ENCODE assay signal across 15 cellular contexts in genomic region chr13:62473190-62473943, GRCh38.
DNase-seq lines count a peak whose midpoint lies in the region; ATAC-seq and TF ChIP-seq lines count a peak whose summit lies in the region.
"Had no signal": no experiment of that assay in that cellular context is flagged by ENCODE, and none has a peak within 500 bp of the region (broad histone marks: within the 10 kb centered on the region; RNA-seq: fewer than 3 reads in every experiment).

No MANE protein-coding gene starts in this region.

- intact Hi-C loops in cardiac septum (cut with DNase I): no loop called here
- intact Hi-C loops in heart left ventricle (cut with DNase I): no loop called here

- no peak overlapping the region for H2BK15ac ChIP-seq in neuronal stem cell (ENCODE audit: low read length)

- TF ChIP-seq POLR2A in heart left ventricle (IDR thresholded peaks at IDR 0.05): no peak

- no peak overlapping the region for H2BK5ac ChIP-seq in neuronal stem cell (ENCODE audit: low read length)

- ATAC-seq in heart left ventricle (no peak), WTC11 (peak; percentile 66), GM19023 (IDR thresholded peaks at IDR 0.05; ENCODE audit: unreplicated experiment) (no peak)
- no peak for ATAC-seq in stimulated activated naive CD8-positive, alpha-beta T cell treated with anti-CD3 and anti-CD28 coated beads, Interleukin-15, amount 100 ng/mL, for 72 hours

- no peak overlapping the region for H4K91ac ChIP-seq in neuronal stem cell (ENCODE audit: low read depth, low read length, poor library complexity)

- peak overlapping the region; percentile 33 for H2AFZ ChIP-seq in neuronal stem cell (ENCODE audit: low read length)

- CTCF ChIA-PET in WTC11 (lab: Charles Lee): interaction anchor here (1.0 kb wide), 1 partner anchor 38 kb away, joined by 3 read pairs; no protein-coding TSS in a partner anchor

- no peaks in the 10 kb centered on the region for H3K36me3 Mint-ChIP-seq in WTC11
- H3K36me3 Mint-ChIP-seq: CD8-positive, alpha-beta memory T cell had no signal

- no peak overlapping the region for H3K14ac ChIP-seq in neuronal stem cell (ENCODE audit: low read length)

- H3K27ac ChIP-seq in heart left ventricle (no peak overlapping the region), iPS-20b (ENCODE audit: low read length) (peak overlapping the region; percentile 13), neuronal stem cell (replicated peaks; ENCODE audit: low read length) (no peak overlapping the region)
- H3K27ac ChIP-seq: 22Rv1, BLaER1 had no signal

- H3K27ac Mint-ChIP-seq in WTC11: no peak overlapping the region
- no peak overlapping the region for H3K27ac Mint-ChIP-seq in stimulated activated naive CD8-positive, alpha-beta T cell treated with anti-CD3 and anti-CD28 coated beads, Interleukin-15, amount 100 ng/mL, for 72 hours
- H3K27ac Mint-ChIP-seq: CD8-positive, alpha-beta memory T cell had no signal

- H3K4me2 ChIP-seq in neuronal stem cell (ENCODE audit: insufficient read depth, low read length, poor library complexity, severe bottlenecking): no peak overlapping the region
- H3K4me2 ChIP-seq: BLaER1 had no signal

- H3K27me3 Mint-ChIP-seq in WTC11 (ENCODE audit: low read depth): no peaks in the 10 kb centered on the region; the same call in 1 of the 2 replicates
- no peaks in the 10 kb centered on the region for H3K27me3 Mint-ChIP-seq in stimulated activated naive CD8-positive, alpha-beta T cell treated with anti-CD3 and anti-CD28 coated beads, Interleukin-15, amount 100 ng/mL, for 72 hours

- H3K4me3 ChIP-seq in heart left ventricle (no peak overlapping the region), iPS-20b (ENCODE audit: low read length) (peak overlapping the region; percentile 5; the same call in 1 of the 2 replicates), neuronal stem cell (ENCODE audit: low read length in 2 of 2) (no peak overlapping the region)
- H3K4me3 ChIP-seq: BLaER1 had no signal

- H3K27me3 ChIP-seq in heart left ventricle (no peaks in the 10 kb centered on the region), iPS-20b (ENCODE audit: insufficient read depth, low read length) (no peaks in the 10 kb centered on the region), neuronal stem cell (ENCODE audit: control insufficient read depth in 3 of 3, insufficient read depth in 3 of 3, low read depth in 1 of 3, low read length in 3 of 3) (no peaks in the 10 kb centered on the region)
- H3K27me3 ChIP-seq: BLaER1 had no signal

- H2AK5ac ChIP-seq in neuronal stem cell (ENCODE audit: low read depth, low read length): no peak overlapping the region

- POLR2A ChIA-PET in WTC11 (lab: Charles Lee): no interaction called here

- TF ChIP-seq CTCF in heart left ventricle (IDR thresholded peaks at IDR 0.05) (no peak), WTC11 (IDR thresholded peaks at IDR 0.05) (no peak)

- DNase-seq in cardiac septum (ENCODE audit: low spot score) (peak; percentile 41), heart left ventricle (no peak), WTC11 (ENCODE audit: low spot score) (no peak), neuronal stem cell (ENCODE audit: low spot score) (no peak), kidney glomerular epithelial cell (lab: John Stamatoyannopoulos, UW) (no peak)
- DNase-seq in stimulated activated naive CD8-positive, alpha-beta T cell treated with anti-CD3 and anti-CD28 coated beads, Interleukin-15, amount 100 ng/mL, for 72 hours: no peak
- DNase-seq: AML-193; Caco-2; CD8-positive, alpha-beta memory T cell; DND-41; GDM1 had no signal

- no peaks in the 10 kb centered on the region for H3K36me3 ChIP-seq in heart left ventricle
- no peaks in the 10 kb centered on the region for H3K36me3 ChIP-seq in iPS-20b (ENCODE audit: insufficient read depth, low read depth, low read length)
- no peaks in the 10 kb centered on the region for H3K36me3 ChIP-seq in neuronal stem cell (replicated peaks in 1 of 2; ENCODE audit: control insufficient read depth in 2 of 2, insufficient read depth in 2 of 2, low read length in 2 of 2)
- H3K36me3 ChIP-seq: BLaER1 had no signal

- no peak overlapping the region for H3K23ac ChIP-seq in neuronal stem cell (ENCODE audit: low read depth, low read length, poor library complexity)

- H3K9ac ChIP-seq in iPS-20b (ENCODE audit: low read depth, low read length): no peak overlapping the region
- H3K9ac ChIP-seq in neuronal stem cell (ENCODE audit: low read depth, low read length, poor library complexity): no peak overlapping the region
- H3K9ac ChIP-seq: BLaER1 had no signal

- H3K4me1 ChIP-seq in heart left ventricle: no peaks in the 10 kb centered on the region
- H3K4me1 ChIP-seq in iPS-20b (ENCODE audit: insufficient read depth, low read length): peaks cover 6% of the 10 kb centered on the region
- no peaks in the 10 kb centered on the region for H3K4me1 ChIP-seq in neuronal stem cell (ENCODE audit: control insufficient read depth in 2 of 2, insufficient read depth in 1 of 2, low read depth in 1 of 2, low read length in 2 of 2)
- H3K4me1 ChIP-seq: BLaER1, Caco-2 had no signal

- no peak overlapping the region for H3K4me3 Mint-ChIP-seq in WTC11
- H3K4me3 Mint-ChIP-seq in stimulated activated naive CD8-positive, alpha-beta T cell treated with anti-CD3 and anti-CD28 coated beads, Interleukin-15, amount 100 ng/mL, for 72 hours: no peak overlapping the region
- H3K4me3 Mint-ChIP-seq: CD8-positive, alpha-beta memory T cell had no signal

- no peaks in the 10 kb centered on the region for H3K9me3 Mint-ChIP-seq in WTC11
- peaks cover 0 to 14% of the 10 kb centered on the region in 2 donors for H3K9me3 Mint-ChIP-seq in stimulated activated naive CD8-positive, alpha-beta T cell treated with anti-CD3 and anti-CD28 coated beads, Interleukin-15, amount 100 ng/mL, for 72 hours

- H3K9me3 ChIP-seq in heart left ventricle: peaks cover 0 to 7% (median 0%) of the 10 kb centered on the region in 12 donors
- no peaks in the 10 kb centered on the region for H3K9me3 ChIP-seq in iPS-20b (ENCODE audit: insufficient read depth, low read depth, low read length)
- no peaks in the 10 kb centered on the region for H3K9me3 ChIP-seq in neuronal stem cell (replicated peaks in 1 of 2; ENCODE audit: control insufficient read depth in 2 of 2, insufficient read depth in 1 of 2, low read depth in 1 of 2, low read length in 2 of 2)
- H3K9me3 ChIP-seq: BLaER1, Caco-2 had no signal

- H3K4ac ChIP-seq in neuronal stem cell (ENCODE audit: low read length): no peak overlapping the region

- no peak overlapping the region for H2BK120ac ChIP-seq in neuronal stem cell (ENCODE audit: low read depth, low read length)

- H3K79me1 ChIP-seq in neuronal stem cell (ENCODE audit: low read depth, low read length): no peaks in the 10 kb centered on the region

- 68 to 77% (median 73%) methylated on average over 2 of the region's 2 CpGs for WGBS in heart left ventricle, 4 donors
- no CpG with 5 or more reads among the region's 2 CpGs for WGBS in neuronal stem cell (ENCODE audit: extremely low coverage in 2 of 2, insufficient read length in 2 of 2, insufficient replicate concordance in 1 of 2), 2 donors

- no peak overlapping the region for H4K8ac ChIP-seq in neuronal stem cell (ENCODE audit: low read depth, low read length)

- H2BK12ac ChIP-seq in neuronal stem cell (ENCODE audit: low read length): no peak overlapping the region

- no peak overlapping the region for H3K18ac ChIP-seq in neuronal stem cell (ENCODE audit: low read length)

- peaks cover 16% of the 10 kb centered on the region for H3K4me1 Mint-ChIP-seq in WTC11
- no peaks in the 10 kb centered on the region for H3K4me1 Mint-ChIP-seq in stimulated activated naive CD8-positive, alpha-beta T cell treated with anti-CD3 and anti-CD28 coated beads, Interleukin-15, amount 100 ng/mL, for 72 hours
- H3K4me1 Mint-ChIP-seq: CD8-positive, alpha-beta memory T cell had no signal

TF ChIP-seq in WTC11, 78 proteins besides CTCF, POLR2A, EP300 and RAD21:
- TF ChIP-seq ZNF219 (CRISPR knock-in tag; IDR thresholded peaks at IDR 0.05; ENCODE audit: borderline replicate concordance) (no peak), ZNF425 (CRISPR knock-in tag; conservative IDR thresholded peaks at IDR 0.05) (no peak), ZMAT4 (CRISPR knock-in tag; IDR thresholded peaks at IDR 0.05) (no peak), NR2C2 (CRISPR knock-in tag; IDR thresholded peaks at IDR 0.05) (no peak), ATF1 (CRISPR knock-in tag; IDR thresholded peaks at IDR 0.05) (no peak), SMAD3 (CRISPR knock-in tag; IDR thresholded peaks at IDR 0.05; ENCODE audit: borderline replicate concordance) (no peak)
